In the genomic region with DNA sequence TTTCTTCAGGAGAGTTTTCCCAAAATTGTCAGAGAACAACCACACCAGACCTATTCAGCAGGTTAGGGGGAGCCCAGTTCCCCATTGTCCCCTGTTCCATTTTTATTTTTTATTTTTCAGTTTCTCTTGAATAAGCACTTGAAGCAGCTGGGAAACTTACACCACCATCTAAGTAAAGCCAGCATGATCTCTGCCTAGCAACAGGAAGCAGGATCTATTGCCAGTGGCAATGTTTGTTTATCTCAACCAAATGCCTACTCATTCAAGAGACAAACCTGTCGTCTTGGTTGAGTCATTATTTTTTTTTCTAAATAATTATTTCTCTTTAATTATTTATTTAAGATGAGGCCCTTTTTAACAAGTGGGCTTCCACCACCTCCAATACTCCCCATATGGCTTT, we compare ENCODE assay signal across 1 cellular context.
TF ChIP-seq lines count a peak whose summit lies in the region.

No MANE protein-coding gene starts in this region.

TF ChIP-seq in HepG2, 621 proteins besides CTCF, POLR2A, EP300 and RAD21 (continued from another document):
- TF ChIP-seq, protein P1, sequence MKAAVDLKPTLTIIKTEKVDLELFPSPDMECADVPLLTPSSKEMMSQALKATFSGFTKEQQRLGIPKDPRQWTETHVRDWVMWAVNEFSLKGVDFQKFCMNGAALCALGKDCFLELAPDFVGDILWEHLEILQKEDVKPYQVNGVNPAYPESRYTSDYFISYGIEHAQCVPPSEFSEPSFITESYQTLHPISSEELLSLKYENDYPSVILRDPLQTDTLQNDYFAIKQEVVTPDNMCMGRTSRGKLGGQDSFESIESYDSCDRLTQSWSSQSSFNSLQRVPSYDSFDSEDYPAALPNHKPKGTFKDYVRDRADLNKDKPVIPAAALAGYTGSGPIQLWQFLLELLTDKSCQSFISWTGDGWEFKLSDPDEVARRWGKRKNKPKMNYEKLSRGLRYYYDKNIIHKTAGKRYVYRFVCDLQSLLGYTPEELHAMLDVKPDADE (CRISPR knock-in tag; IDR thresholded peaks at IDR 0.05): no peak
